Comparison of ENCODE assay signal across 9 cellular contexts in genomic region chrX:2351999-2352995, GRCh38.
DNase-seq lines count a peak whose midpoint lies in the region; ATAC-seq and TF ChIP-seq lines count a peak whose summit lies in the region.
"Had no signal": no experiment of that assay in that cellular context is flagged by ENCODE, and none has a peak within 500 bp of the region (broad histone marks: within the 10 kb centered on the region; RNA-seq: fewer than 3 reads in every experiment).

No MANE protein-coding gene starts in this region.

- CTCF ChIA-PET in HCT116 (lab: Charles Lee), result no interaction called here

- H3K36me3 Mint-ChIP-seq in memory B cell, result peaks cover 31% of the 10 kb centered on the region

- TF ChIP-seq CTCF in HCT116 (IDR thresholded peaks at IDR 0.05 in 2 of 3, conservative IDR thresholded peaks at IDR 0.05 in 1 of 3; ENCODE audit: borderline replicate concordance in 1 of 3, insufficient read depth in 1 of 3, low read depth in 2 of 3, low read length in 2 of 3), result no peak

- TF ChIP-seq RAD21 in HCT116 (IDR thresholded peaks at IDR 0.05; ENCODE audit: low read depth), result no peak

- RAD21 ChIA-PET in HCT116 (lab: Charles Lee; ENCODE audit: low non-redundant PET in 1 of 2, low total read pairs in 2 of 2, uncharacterized antibody in 2 of 2, unreplicated experiment in 2 of 2), result no interaction called here

- peak overlapping the region; percentile 28 for H3K9ac ChIP-seq in HCT116 (ENCODE audit: low read length)

- H3K9me2 ChIP-seq in HCT116 (ENCODE audit: insufficient read depth), result no peaks in the 10 kb centered on the region

- ATAC-seq in HCT116, result peak; percentile 77
- ATAC-seq in memory B cell (ENCODE audit: low read depth), result no peak
- no peak for ATAC-seq in HG02840 (IDR thresholded peaks at IDR 0.05; ENCODE audit: low FRiP score, unreplicated experiment)
- no peak for ATAC-seq in GM21367 (IDR thresholded peaks at IDR 0.05; ENCODE audit: unreplicated experiment)

- peaks cover 19 to 24% of the 10 kb centered on the region in 2 experiments for H3K4me1 ChIP-seq in HCT116 (ENCODE audit: control insufficient read depth in 1 of 2, insufficient read depth in 2 of 2, low read length in 2 of 2)

- peaks cover 2% of the 10 kb centered on the region for H3K9me3 Mint-ChIP-seq in memory B cell

- DNase-seq in AG08395 (ENCODE audit: low spot score) (peak; percentile 85), HCT116 (ENCODE audit: low read depth, low spot score) (no peak), dedifferentiated amniotic fluid mesenchymal stem cell (ENCODE audit: extremely low spot score) (peak; percentile 69), memory B cell (ENCODE audit: low spot score in 2 of 2) (no peak), iPS-NIHi11 (ENCODE audit: low spot score) (no peak)
- DNase-seq in stimulated activated naive CD4-positive, alpha-beta T cell treated with Interleukin-2 at 50 U/mL for 16 hours (lab: John Stamatoyannopoulos, UW), result no peak
- DNase-seq: effector CD8-positive, alpha-beta T cell had no signal

- no peak for TF ChIP-seq POLR2A in HCT116 (IDR thresholded peaks at IDR 0.05; ENCODE audit: borderline replicate concordance, extremely low read depth, insufficient read depth, insufficient read length)

- no peaks in the 10 kb centered on the region for H4K20me1 ChIP-seq in HCT116 (ENCODE audit: insufficient read depth)

- H3K27me3 ChIP-seq in HCT116 (ENCODE audit: insufficient read depth, low read length), result no peaks in the 10 kb centered on the region

- H3K9me3 ChIP-seq in HCT116 (ENCODE audit: control insufficient read depth in 1 of 2, insufficient read depth in 1 of 2, low read depth in 1 of 2, low read length in 2 of 2), result no peaks in the 10 kb centered on the region

- H3K4me3 ChIP-seq in HCT116 (replicated peaks in 1 of 2; ENCODE audit: low read depth in 1 of 2, low read length in 2 of 2), result no peak overlapping the region

- H3K27me3 Mint-ChIP-seq in memory B cell, result no peaks in the 10 kb centered on the region

- POLR2A ChIA-PET in HCT116 (lab: Charles Lee), result no interaction called here

- H3K36me3 ChIP-seq in HCT116 (ENCODE audit: control insufficient read depth in 1 of 2, insufficient read depth in 2 of 2, low read length in 2 of 2), result no peaks in the 10 kb centered on the region

- H3K79me2 ChIP-seq in HCT116 (ENCODE audit: insufficient read depth, low read length), result no peaks in the 10 kb centered on the region

- peak overlapping the region; percentile 6 for H3K27ac Mint-ChIP-seq in memory B cell

- H2AFZ ChIP-seq in HCT116 (ENCODE audit: low read depth, low read length, poor library complexity, severe bottlenecking), result no peak overlapping the region

- H3K4me1 Mint-ChIP-seq in memory B cell, result peaks cover 3% of the 10 kb centered on the region

- peak overlapping the region; percentile 49 for H3K4me2 ChIP-seq in HCT116 (ENCODE audit: low read length)

- H3K4me3 Mint-ChIP-seq in memory B cell, result no peak overlapping the region

- no TSS peak for BruUV-seq in HCT116 (replicated peaks; lab: Mats Ljungman, UMichigan)

- peak overlapping the region; percentile 77 for H3K27ac ChIP-seq in HCT116 (ENCODE audit: low read depth, low read length)

- intact Hi-C loops in HCT116 (cut with micrococcal nuclease), result no loop called here

TF ChIP-seq in HCT116, 20 proteins besides CTCF, POLR2A, EP300 and RAD21:
- TF ChIP-seq YY1 (IDR thresholded peaks at IDR 0.05; ENCODE audit: extremely low read depth, insufficient replicate concordance, low read depth, low read length) (no peak), MAX (IDR thresholded peaks at IDR 0.05) (peak; percentile 27; the same call in 1 of the 2 replicates), FOSL1 (IDR thresholded peaks at IDR 0.05; ENCODE audit: low read depth) (0 out of 2 replicates have a peak, but pooled peaks have one; percentile 27)

Comparison
In these comparisons a context has a peak if more than half of its experiments do, and no peak if none do; other contexts are left out.
1. DNase-seq: peak in AG08395 (single experiment) and dedifferentiated amniotic fluid mesenchymal stem cell (single experiment); none in HCT116 (single experiment), memory B cell (0 of 2), iPS-NIHi11 (single experiment) and stimulated activated naive CD4-positive, alpha-beta T cell treated with Interleukin-2 at 50 U/mL for 16 hours (single experiment).